8 cellular contexts compared by ENCODE assay signal in the genomic region with DNA sequence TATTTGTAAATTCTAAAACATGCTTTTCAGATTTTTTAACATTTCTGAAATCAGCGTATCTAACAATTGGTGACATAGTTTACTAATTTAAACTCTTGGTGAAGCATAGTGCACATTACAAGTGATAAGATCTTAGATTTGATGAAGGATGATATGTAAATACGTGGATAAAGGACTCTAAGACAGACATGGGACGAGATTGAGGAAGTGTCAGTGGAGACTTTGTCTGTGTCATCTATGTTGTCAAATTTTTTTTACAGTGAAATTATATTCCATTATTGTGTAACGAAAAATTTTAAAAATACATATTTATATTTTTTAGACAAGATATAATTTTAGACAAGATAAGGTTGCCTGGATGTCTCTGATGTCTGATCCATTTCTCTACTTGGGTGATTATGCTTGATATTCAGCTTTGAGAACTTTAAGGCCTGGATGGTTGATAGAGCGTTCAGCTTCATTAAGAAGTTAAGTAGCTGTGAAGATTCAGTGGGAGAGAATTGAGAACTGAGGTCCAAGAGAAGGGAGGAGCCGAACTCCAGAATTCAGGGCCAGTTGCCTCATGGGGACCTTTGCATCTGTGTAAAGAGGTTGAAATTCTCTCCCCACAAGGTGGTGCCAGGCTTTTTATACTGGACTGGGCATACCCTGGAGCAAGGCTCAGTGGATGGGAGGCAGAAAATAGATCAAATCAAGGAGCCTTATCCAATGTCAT.
DNase-seq lines count a peak whose midpoint lies in the region; ATAC-seq and TF ChIP-seq lines count a peak whose summit lies in the region.

No MANE protein-coding gene starts in this region.

- 64 to 75% methylated on average over 6 of the region's 6 CpGs for WGBS in body of pancreas, 2 donors
- WGBS in liver: 82% methylated on average over 6 of the region's 6 CpGs

- peak; percentile 85 for DNase-seq in Caki2 (ENCODE audit: low read depth)
- peak; percentile 18 for DNase-seq in HFFc6
- DNase-seq in body of pancreas: peak in 3 of 4 donors; percentile 27 to 45 (median 42)
- no peak for DNase-seq in GDM1 (lab: John Stamatoyannopoulos, UW)

- no peaks in the 10 kb centered on the region for H3K9me3 Mint-ChIP-seq in HFFc6

- H3K9me3 ChIP-seq in body of pancreas (no peaks in the 10 kb centered on the region), liver (ENCODE audit: control insufficient read depth in 4 of 4, low read length in 3 of 4) (no peaks in the 10 kb centered on the region)

- intact Hi-C loops in body of pancreas (cut with DNase I): no loop called here

- H3K4me1 ChIP-seq in body of pancreas: peaks cover 44% of the 10 kb centered on the region
- H3K4me1 ChIP-seq in liver (ENCODE audit: control insufficient read depth in 4 of 4, insufficient read depth in 4 of 4, low read length in 3 of 4): peaks cover 0 to 11% (median 2%) of the 10 kb centered on the region in 4 donors

- peak; percentile 48 for TF ChIP-seq CTCF in HFFc6 (IDR thresholded peaks at IDR 0.05)
- TF ChIP-seq CTCF in body of pancreas (IDR thresholded peaks at IDR 0.05): peak in 5 of 7 experiments; percentile 15 to 43 (median 23)
- TF ChIP-seq CTCF in liver (IDR thresholded peaks at IDR 0.05; ENCODE audit: low read depth, low read length, missing input control): peak; percentile 31

- H3K36me3 ChIP-seq in body of pancreas (replicated peaks in 1 of 2; ENCODE audit: insufficient read depth in 1 of 2, low read depth in 2 of 2): no peaks in the 10 kb centered on the region
- no peaks in the 10 kb centered on the region for H3K36me3 ChIP-seq in liver (ENCODE audit: control insufficient read depth in 4 of 4, insufficient read depth in 3 of 4, low read depth in 1 of 4, low read length in 3 of 4)

- no peak overlapping the region for H3K4me3 ChIP-seq in body of pancreas
- H3K4me3 ChIP-seq in liver (ENCODE audit: low read depth in 1 of 3, low read length in 3 of 3): no peak overlapping the region

- no peak for TF ChIP-seq POLR2A in body of pancreas (IDR thresholded peaks at IDR 0.05)

- no peak overlapping the region for H3K4me3 Mint-ChIP-seq in HFFc6

- in situ Hi-C loops in Caki2 (cut with HindIII; ENCODE audit: low pct_unique_long_range_greater_than_20kb, low sequenced_read_pairs): no loop called here

- peak overlapping the region; percentile 46 for H3K27ac Mint-ChIP-seq in HFFc6

- peak; percentile 74 to 82 for TF ChIP-seq RAD21 in liver (IDR thresholded peaks at IDR 0.05)

- ATAC-seq in body of pancreas (no peak), HG02852 (IDR thresholded peaks at IDR 0.05; ENCODE audit: unreplicated experiment) (no peak), GM19328 (IDR thresholded peaks at IDR 0.05; ENCODE audit: unreplicated experiment) (no peak), GM21786 (IDR thresholded peaks at IDR 0.05; ENCODE audit: unreplicated experiment) (no peak)

- H3K27ac ChIP-seq in body of pancreas: peak overlapping the region in 1 of 4 donors; percentile 24
- H3K27ac ChIP-seq in liver (ENCODE audit: low read depth in 1 of 2, low read length in 2 of 2): no peak overlapping the region

- H3K9ac ChIP-seq in liver (ENCODE audit: low read depth in 1 of 2, low read length in 2 of 2): no peak overlapping the region

- H3K4me1 Mint-ChIP-seq in HFFc6 (ENCODE audit: low read depth): peaks cover 26% of the 10 kb centered on the region

- H3K27me3 Mint-ChIP-seq in HFFc6 (ENCODE audit: insufficient read depth): no peaks in the 10 kb centered on the region

- no peaks in the 10 kb centered on the region; the same call in 1 of the 2 replicates for H3K36me3 Mint-ChIP-seq in HFFc6 (ENCODE audit: low read depth)

- no peaks in the 10 kb centered on the region for H3K27me3 ChIP-seq in body of pancreas
- no peaks in the 10 kb centered on the region for H3K27me3 ChIP-seq in liver (ENCODE audit: control insufficient read depth in 4 of 4, insufficient read depth in 4 of 4, low read length in 3 of 4)

TF ChIP-seq in liver, 16 proteins besides CTCF, POLR2A, EP300 and RAD21:
- peak in 1 of 2 donors; percentile 56 for TF ChIP-seq RXRA (IDR thresholded peaks at IDR 0.05)
- TF ChIP-seq ATF3 (IDR thresholded peaks at IDR 0.05): no peak
- no peak for TF ChIP-seq TAF1 (conservative IDR thresholded peaks at IDR 0.05)
- TF ChIP-seq MAX (IDR thresholded peaks at IDR 0.05): no peak
- no peak for TF ChIP-seq YY1 (IDR thresholded peaks at IDR 0.05)
- no peak for TF ChIP-seq GABPA (IDR thresholded peaks at IDR 0.05 in 1 of 2, conservative IDR thresholded peaks at IDR 0.05 in 1 of 2)
- TF ChIP-seq, protein P1, sequence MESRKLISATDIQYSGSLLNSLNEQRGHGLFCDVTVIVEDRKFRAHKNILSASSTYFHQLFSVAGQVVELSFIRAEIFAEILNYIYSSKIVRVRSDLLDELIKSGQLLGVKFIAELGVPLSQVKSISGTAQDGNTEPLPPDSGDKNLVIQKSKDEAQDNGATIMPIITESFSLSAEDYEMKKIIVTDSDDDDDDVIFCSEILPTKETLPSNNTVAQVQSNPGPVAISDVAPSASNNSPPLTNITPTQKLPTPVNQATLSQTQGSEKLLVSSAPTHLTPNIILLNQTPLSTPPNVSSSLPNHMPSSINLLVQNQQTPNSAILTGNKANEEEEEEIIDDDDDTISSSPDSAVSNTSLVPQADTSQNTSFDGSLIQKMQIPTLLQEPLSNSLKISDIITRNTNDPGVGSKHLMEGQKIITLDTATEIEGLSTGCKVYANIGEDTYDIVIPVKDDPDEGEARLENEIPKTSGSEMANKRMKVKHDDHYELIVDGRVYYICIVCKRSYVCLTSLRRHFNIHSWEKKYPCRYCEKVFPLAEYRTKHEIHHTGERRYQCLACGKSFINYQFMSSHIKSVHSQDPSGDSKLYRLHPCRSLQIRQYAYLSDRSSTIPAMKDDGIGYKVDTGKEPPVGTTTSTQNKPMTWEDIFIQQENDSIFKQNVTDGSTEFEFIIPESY (IDR thresholded peaks at IDR 0.05): no peak
- TF ChIP-seq, protein P2, sequence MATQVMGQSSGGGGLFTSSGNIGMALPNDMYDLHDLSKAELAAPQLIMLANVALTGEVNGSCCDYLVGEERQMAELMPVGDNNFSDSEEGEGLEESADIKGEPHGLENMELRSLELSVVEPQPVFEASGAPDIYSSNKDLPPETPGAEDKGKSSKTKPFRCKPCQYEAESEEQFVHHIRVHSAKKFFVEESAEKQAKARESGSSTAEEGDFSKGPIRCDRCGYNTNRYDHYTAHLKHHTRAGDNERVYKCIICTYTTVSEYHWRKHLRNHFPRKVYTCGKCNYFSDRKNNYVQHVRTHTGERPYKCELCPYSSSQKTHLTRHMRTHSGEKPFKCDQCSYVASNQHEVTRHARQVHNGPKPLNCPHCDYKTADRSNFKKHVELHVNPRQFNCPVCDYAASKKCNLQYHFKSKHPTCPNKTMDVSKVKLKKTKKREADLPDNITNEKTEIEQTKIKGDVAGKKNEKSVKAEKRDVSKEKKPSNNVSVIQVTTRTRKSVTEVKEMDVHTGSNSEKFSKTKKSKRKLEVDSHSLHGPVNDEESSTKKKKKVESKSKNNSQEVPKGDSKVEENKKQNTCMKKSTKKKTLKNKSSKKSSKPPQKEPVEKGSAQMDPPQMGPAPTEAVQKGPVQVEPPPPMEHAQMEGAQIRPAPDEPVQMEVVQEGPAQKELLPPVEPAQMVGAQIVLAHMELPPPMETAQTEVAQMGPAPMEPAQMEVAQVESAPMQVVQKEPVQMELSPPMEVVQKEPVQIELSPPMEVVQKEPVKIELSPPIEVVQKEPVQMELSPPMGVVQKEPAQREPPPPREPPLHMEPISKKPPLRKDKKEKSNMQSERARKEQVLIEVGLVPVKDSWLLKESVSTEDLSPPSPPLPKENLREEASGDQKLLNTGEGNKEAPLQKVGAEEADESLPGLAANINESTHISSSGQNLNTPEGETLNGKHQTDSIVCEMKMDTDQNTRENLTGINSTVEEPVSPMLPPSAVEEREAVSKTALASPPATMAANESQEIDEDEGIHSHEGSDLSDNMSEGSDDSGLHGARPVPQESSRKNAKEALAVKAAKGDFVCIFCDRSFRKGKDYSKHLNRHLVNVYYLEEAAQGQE (IDR thresholded peaks at IDR 0.05): no peak
- TF ChIP-seq HNF4G (IDR thresholded peaks at IDR 0.05): peak; percentile 33
- no peak for TF ChIP-seq FOXA1 (IDR thresholded peaks at IDR 0.05)
- no peak for TF ChIP-seq JUND (IDR thresholded peaks at IDR 0.05)
- TF ChIP-seq HNF4A (conservative IDR thresholded peaks at IDR 0.05): peak; percentile 42 to 80
- TF ChIP-seq SP1 (IDR thresholded peaks at IDR 0.05): no peak
- no peak for TF ChIP-seq EGR1 (IDR thresholded peaks at IDR 0.05; ENCODE audit: low read depth in 2 of 2)
